Comparison of ENCODE assay signal across 24 cellular contexts in genomic region chr1:218394989-218395388, GRCh38. TPM values are rescaled to one million over a fixed set of nuclear protein-coding genes. Genes with fewer than 3 reads are reported as not detected.
DNase-seq lines count a peak whose midpoint lies in the region; ATAC-seq, FAIRE-seq and TF ChIP-seq lines count a peak whose summit lies in the region.
"Had no signal": no experiment of that assay in that cellular context is flagged by ENCODE, and none has a peak within 500 bp of the region (broad histone marks: within the 10 kb centered on the region; RNA-seq: fewer than 3 reads in every experiment).

No MANE protein-coding gene starts in this region.

- H3K36me3 Mint-ChIP-seq in astrocyte (ENCODE audit: low read depth, unreplicated experiment) = peaks cover 19% of the 10 kb centered on the region
- H3K36me3 Mint-ChIP-seq in nephron progenitor cell (ENCODE audit: low read depth) = peaks cover 11% of the 10 kb centered on the region
- H3K36me3 Mint-ChIP-seq: IgD-negative memory B cell had no signal

- DNase-seq in astrocyte (ENCODE audit: low read depth) = no peak
- DNase-seq in nephron progenitor cell = no peak
- DNase-seq in stimulated activated naive CD8-positive, alpha-beta T cell treated with anti-CD3 and anti-CD28 coated beads, Interleukin-15, Interleukin-2, amounts not matched to agents 100 U/mL and 50 U/mL, for 24 hours = no peak
- DNase-seq in cortex of kidney (lab: John Stamatoyannopoulos, UW) = no peak
- DNase-seq in GM23248 = no peak
- no peak for DNase-seq in DMS53 treated with DMSO at 0.1 percent for 48 hours (lab: John Stamatoyannopoulos, UW; ENCODE audit: unreplicated experiment)
- DNase-seq: AML-193; CD4-positive, alpha-beta T cell; COR-L47; DMS53; NCI-H1048; NCI-H1417; NCI-H1694; OCI-M1; SIG-M5 had no signal

- no peak for ATAC-seq in stimulated activated naive CD8-positive, alpha-beta T cell treated with anti-CD3 and anti-CD28 coated beads, Interleukin-15, Interleukin-2, amounts not matched to agents 100 U/mL and 50 U/mL, for 24 hours
- ATAC-seq: A549 had no signal

- H2AFZ ChIP-seq in astrocyte (ENCODE audit: low read depth, low read length) (no peak overlapping the region), GM23248 (no peak overlapping the region)

- H3K27me3 Mint-ChIP-seq in astrocyte (ENCODE audit: low read depth, unreplicated experiment) (no peaks in the 10 kb centered on the region), nephron progenitor cell (ENCODE audit: low read depth, poor library complexity) (peaks cover 4% of the 10 kb centered on the region)

- peaks cover 23% of the 10 kb centered on the region for H3K4me1 ChIP-seq in astrocyte (ENCODE audit: insufficient read depth, low read length)
- peaks cover 25% of the 10 kb centered on the region for H3K4me1 ChIP-seq in skeletal muscle satellite cell (ENCODE audit: control insufficient read depth, insufficient read depth, low read length)
- peaks cover 13% of the 10 kb centered on the region for H3K4me1 ChIP-seq in GM23248 (ENCODE audit: insufficient read depth)
- H3K4me1 ChIP-seq: BLaER1 treated with 17β-estradiol and CSF1 and Interleukin-3, amounts not matched to agents 10 nM and 100 nM had no signal

- H3K79me2 ChIP-seq in astrocyte (ENCODE audit: insufficient read depth, low read length) (peaks cover 87% of the 10 kb centered on the region), GM23248 (ENCODE audit: insufficient read depth) (no peaks in the 10 kb centered on the region)

- H3K4me2 ChIP-seq in astrocyte (ENCODE audit: low read length) = no peak overlapping the region
- peak overlapping the region; percentile 60 for H3K4me2 ChIP-seq in skeletal muscle satellite cell (ENCODE audit: low read length)
- H3K4me2 ChIP-seq in GM23248 (ENCODE audit: unreplicated experiment) = no peak overlapping the region
- H3K4me2 ChIP-seq: A549; BLaER1 treated with 17β-estradiol and CSF1 and Interleukin-3, amounts not matched to agents 10 nM and 100 nM; KMS-11 had no signal

- H3K27ac ChIP-seq in astrocyte (ENCODE audit: low read depth, low read length) (no peak overlapping the region), GM23248 (no peak overlapping the region)
- H3K27ac ChIP-seq: BLaER1 treated with 17β-estradiol and CSF1 and Interleukin-3, amounts not matched to agents 10 nM and 100 nM; HL-60; KMS-11; SK-N-MC had no signal

- peaks cover 4% of the 10 kb centered on the region for H3K36me3 ChIP-seq in astrocyte (ENCODE audit: insufficient read depth, low read length)
- H3K36me3 ChIP-seq in skeletal muscle satellite cell (ENCODE audit: insufficient read depth, low read length) = no peaks in the 10 kb centered on the region
- no peaks in the 10 kb centered on the region for H3K36me3 ChIP-seq in GM23248 (ENCODE audit: low read depth)
- H3K36me3 ChIP-seq: BLaER1 treated with 17β-estradiol and CSF1 and Interleukin-3, amounts not matched to agents 10 nM and 100 nM had no signal

- FAIRE-seq in astrocyte (lab: Jason Lieb, UNC) = no peak
- FAIRE-seq: A549, G401.6, RCC 7860 had no signal

- H3K27me3 ChIP-seq in astrocyte (ENCODE audit: insufficient read depth, low read length) (no peaks in the 10 kb centered on the region), skeletal muscle satellite cell (ENCODE audit: control insufficient read depth, insufficient read depth, low read length) (no peaks in the 10 kb centered on the region), GM23248 (replicated peaks; ENCODE audit: insufficient read depth) (no peaks in the 10 kb centered on the region)

- TF ChIP-seq CTCF in astrocyte (IDR thresholded peaks at IDR 0.05; ENCODE audit: insufficient read depth, low read depth, low read length) (no peak), nephron progenitor cell (IDR thresholded peaks at IDR 0.05) (no peak)

- H3K4me1 Mint-ChIP-seq in astrocyte (ENCODE audit: low read depth, unreplicated experiment) (peaks cover 51% of the 10 kb centered on the region), nephron progenitor cell (peaks cover 31% of the 10 kb centered on the region)

- H3K4me3 Mint-ChIP-seq in astrocyte (ENCODE audit: unreplicated experiment) = no peak overlapping the region
- no peak overlapping the region for H3K4me3 Mint-ChIP-seq in nephron progenitor cell
- H3K4me3 Mint-ChIP-seq: CD4-positive, alpha-beta T cell had no signal

- peaks cover 8% of the 10 kb centered on the region; the same call in 1 of the 2 replicates for H3F3A ChIP-seq in GM23248 (ENCODE audit: insufficient read depth)

- H3K9me3 ChIP-seq in astrocyte (ENCODE audit: insufficient read depth, low read depth, low read length) = no peaks in the 10 kb centered on the region
- H3K9me3 ChIP-seq in skeletal muscle satellite cell (replicated peaks; ENCODE audit: low read length) = no peaks in the 10 kb centered on the region
- H3K9me3 ChIP-seq in GM23248 (ENCODE audit: low read depth) = no peaks in the 10 kb centered on the region
- H3K9me3 ChIP-seq: BLaER1 treated with 17β-estradiol and CSF1 and Interleukin-3, amounts not matched to agents 10 nM and 100 nM had no signal

- H3K9me3 Mint-ChIP-seq in astrocyte (ENCODE audit: unreplicated experiment) (no peaks in the 10 kb centered on the region), nephron progenitor cell (peaks cover 13% of the 10 kb centered on the region)
- H3K9me3 Mint-ChIP-seq: CD4-positive, alpha-beta T cell had no signal

- H3K4me3 ChIP-seq in astrocyte (ENCODE audit: insufficient read depth, low read depth, low read length) (no peak overlapping the region), skeletal muscle satellite cell (ENCODE audit: low read length) (no peak overlapping the region), GM23248 (no peak overlapping the region)
- H3K4me3 ChIP-seq: A549; BLaER1 treated with 17β-estradiol and CSF1 and Interleukin-3, amounts not matched to agents 10 nM and 100 nM; SK-N-MC had no signal

- H3K9me2 ChIP-seq in GM23248 (ENCODE audit: insufficient read depth) = no peaks in the 10 kb centered on the region

- H4K20me1 ChIP-seq in astrocyte (ENCODE audit: insufficient read depth, low read length) (peaks cover 76% of the 10 kb centered on the region), GM23248 (ENCODE audit: insufficient read depth) (no peaks in the 10 kb centered on the region)
- H4K20me1 ChIP-seq: BLaER1 treated with 17β-estradiol and CSF1 and Interleukin-3, amounts not matched to agents 10 nM and 100 nM had no signal

- in situ Hi-C loops in GM23248 (cut with MboI) = no loop called here

- H3K9ac ChIP-seq in astrocyte (ENCODE audit: low read length) (no peak overlapping the region), skeletal muscle satellite cell (ENCODE audit: low read depth, low read length) (peak overlapping the region; percentile 0), GM23248 (no peak overlapping the region)
- H3K9ac ChIP-seq: BLaER1 treated with 17β-estradiol and CSF1 and Interleukin-3, amounts not matched to agents 10 nM and 100 nM; KMS-11 had no signal

- WGBS in GM23248 (ENCODE audit: low coverage in 1 of 2, low lambda C conversion rate in 2 of 2, missing lambda C conversion rate in 2 of 2), 2 experiments = 94% methylated on average over 2 of the region's 2 CpGs

- H3K27ac Mint-ChIP-seq in astrocyte (ENCODE audit: unreplicated experiment) (peak overlapping the region; percentile 2), nephron progenitor cell (peak overlapping the region; percentile 78)
- H3K27ac Mint-ChIP-seq: CD4-positive, alpha-beta T cell; IgD-negative memory B cell had no signal

RNA-seq across cellular contexts. Expression of gene TGFB2, which starts 49.9 kb away (rescaled TPM):
- 308 and 330 TPM in 2 replicates for total RNA-seq in astrocyte
- 3.0 and 3.5 TPM in 2 replicates for total RNA-seq in skeletal muscle satellite cell (2012; rRNA removed)
- total RNA-seq in GM23248 (2014; rRNA removed; shearing (Covaris generic)) = 0.51 and 0.97 TPM in 2 replicates
- polyA plus RNA-seq in GM23248 (2016; fragmentation: Nextera tagmentation; extraction: Ambion mirVana) = 1.3 and 2.0 TPM in 2 replicates

Comparison
In these comparisons a context has a peak if more than half of its experiments do, and no peak if none do; other contexts are left out.
1. RNA of gene TGFB2, which starts 49.9 kb away (total RNA-seq): 308 to 330 TPM in astrocyte; 0.51 to 0.97 TPM in GM23248; every median in the first group is over 100 times any median in the second.